Comparison of ENCODE assay signal across 8 cellular contexts in genomic region chr13:60627071-60627686, GRCh38.
A peak's percentile ranks its signal among the peaks of the same experiment; 100 is the strongest.
DNase-seq lines count a peak whose midpoint lies in the region; ATAC-seq and TF ChIP-seq lines count a peak whose summit lies in the region.

No MANE protein-coding gene starts in this region.

- no peaks in the 10 kb centered on the region for H3K9me3 ChIP-seq in neuronal stem cell (replicated peaks in 1 of 2; ENCODE audit: control insufficient read depth in 2 of 2, insufficient read depth in 1 of 2, low read depth in 1 of 2, low read length in 2 of 2)

- no peak overlapping the region for H3K18ac ChIP-seq in neuronal stem cell (ENCODE audit: low read length)

- H2AFZ ChIP-seq in neuronal stem cell (ENCODE audit: low read length) = no peak overlapping the region

- no peaks in the 10 kb centered on the region for H3K4me1 Mint-ChIP-seq in endothelial cell (ENCODE audit: unreplicated experiment)

- no peak overlapping the region for H3K27ac ChIP-seq in neuronal stem cell (replicated peaks; ENCODE audit: low read length)

- no peaks in the 10 kb centered on the region for H3K9me3 Mint-ChIP-seq in endothelial cell (ENCODE audit: unreplicated experiment)

- H3K14ac ChIP-seq in neuronal stem cell (ENCODE audit: low read length) = no peak overlapping the region

- no peak overlapping the region for H3K27ac Mint-ChIP-seq in endothelial cell (ENCODE audit: unreplicated experiment)

- no peak overlapping the region for H2BK5ac ChIP-seq in neuronal stem cell (ENCODE audit: low read length)

- no peaks in the 10 kb centered on the region for H3K36me3 ChIP-seq in neuronal stem cell (replicated peaks in 1 of 2; ENCODE audit: control insufficient read depth in 2 of 2, insufficient read depth in 2 of 2, low read length in 2 of 2)

- H2BK120ac ChIP-seq in neuronal stem cell (ENCODE audit: low read depth, low read length) = no peak overlapping the region

- H4K91ac ChIP-seq in neuronal stem cell (ENCODE audit: low read depth, low read length, poor library complexity) = no peak overlapping the region

- H3K79me1 ChIP-seq in neuronal stem cell (ENCODE audit: low read depth, low read length) = no peaks in the 10 kb centered on the region

- H3K4me3 Mint-ChIP-seq in endothelial cell (ENCODE audit: unreplicated experiment) = no peak overlapping the region

- H2BK15ac ChIP-seq in neuronal stem cell (ENCODE audit: low read length) = no peak overlapping the region

- H2AK5ac ChIP-seq in neuronal stem cell (ENCODE audit: low read depth, low read length) = no peak overlapping the region

- no peaks in the 10 kb centered on the region for H3K27me3 ChIP-seq in neuronal stem cell (ENCODE audit: control insufficient read depth in 3 of 3, insufficient read depth in 3 of 3, low read depth in 1 of 3, low read length in 3 of 3)

- H3K4me2 ChIP-seq in neuronal stem cell (ENCODE audit: insufficient read depth, low read length, poor library complexity, severe bottlenecking) = no peak overlapping the region

- no peak overlapping the region for H4K8ac ChIP-seq in neuronal stem cell (ENCODE audit: low read depth, low read length)

- DNase-seq in COLO829 (ENCODE audit: low spot score) (peak; percentile 45), NCI-H748 treated with DMSO at 0.1 percent for 48 hours (lab: John Stamatoyannopoulos, UW) (peak; percentile 61), endothelial cell (ENCODE audit: low spot score) (peak; percentile 79), neuronal stem cell (ENCODE audit: low spot score) (peak; percentile 52), OCI-M2 (lab: John Stamatoyannopoulos, UW; ENCODE audit: unreplicated experiment) (no peak)

- H3K4me1 ChIP-seq in neuronal stem cell (ENCODE audit: control insufficient read depth in 2 of 2, insufficient read depth in 1 of 2, low read depth in 1 of 2, low read length in 2 of 2) = peaks cover 0 to 6% of the 10 kb centered on the region in 2 donors

- no peak overlapping the region for H2BK12ac ChIP-seq in neuronal stem cell (ENCODE audit: low read length)

- no peaks in the 10 kb centered on the region for H3K27me3 Mint-ChIP-seq in endothelial cell (ENCODE audit: unreplicated experiment)

- TF ChIP-seq CTCF in endothelial cell (IDR thresholded peaks at IDR 0.05; ENCODE audit: unreplicated experiment) = peak; percentile 80

- no peak overlapping the region for H3K4ac ChIP-seq in neuronal stem cell (ENCODE audit: low read length)

- H3K23ac ChIP-seq in neuronal stem cell (ENCODE audit: low read depth, low read length, poor library complexity) = no peak overlapping the region

- no peaks in the 10 kb centered on the region for H3K36me3 Mint-ChIP-seq in endothelial cell (ENCODE audit: low read depth, unreplicated experiment)

- no CpG with 5 or more reads among the region's 8 CpGs for WGBS in neuronal stem cell (ENCODE audit: extremely low coverage in 2 of 2, insufficient read length in 2 of 2, insufficient replicate concordance in 1 of 2), 2 donors

- ATAC-seq in GM18858 (IDR thresholded peaks at IDR 0.05; ENCODE audit: unreplicated experiment) (peak; percentile 80), HG03196 (IDR thresholded peaks at IDR 0.05; ENCODE audit: unreplicated experiment) (peak; percentile 76), HG03045 (IDR thresholded peaks at IDR 0.05; ENCODE audit: unreplicated experiment) (no peak)

- no peak overlapping the region for H3K4me3 ChIP-seq in neuronal stem cell (ENCODE audit: low read length in 2 of 2)

- no peak overlapping the region for H3K9ac ChIP-seq in neuronal stem cell (ENCODE audit: low read depth, low read length, poor library complexity)
